In the genomic region with DNA sequence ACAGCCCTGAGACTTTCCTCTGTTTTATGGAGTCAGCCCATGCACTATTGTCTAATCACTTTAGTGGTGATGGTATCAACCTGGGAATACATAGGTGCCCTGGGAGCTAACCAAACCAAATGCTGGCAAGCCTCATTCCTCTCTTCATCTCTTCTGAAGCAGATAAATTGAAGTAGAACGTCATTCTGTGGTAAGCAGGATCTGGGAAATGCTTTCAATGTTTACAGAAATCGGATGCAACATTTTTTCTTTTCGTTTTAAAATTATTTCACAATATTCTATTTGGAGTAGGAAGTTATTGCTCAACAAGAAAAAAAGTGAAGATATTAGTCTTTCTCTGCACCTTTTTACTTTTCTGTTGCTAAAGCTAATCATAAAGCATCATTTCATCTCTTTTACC, we compare ENCODE assay signal across 11 cellular contexts.
A peak's percentile ranks its signal among the peaks of the same experiment; 100 is the strongest.
DNase-seq lines count a peak whose midpoint lies in the region; ATAC-seq and TF ChIP-seq lines count a peak whose summit lies in the region.
"Had no signal": no experiment of that assay in that cellular context is flagged by ENCODE, and none has a peak within 500 bp of the region (broad histone marks: within the 10 kb centered on the region; RNA-seq: fewer than 3 reads in every experiment).

No MANE protein-coding gene starts in this region.

- no peak overlapping the region for H3K23ac ChIP-seq in mesendoderm (ENCODE audit: low read length)

- no peak overlapping the region for H2AK5ac ChIP-seq in mesendoderm (ENCODE audit: low read length)

- DNase-seq in RPMI7951 (ENCODE audit: low read depth), result peak; percentile 50
- DNase-seq in fibroblast of lung (ENCODE audit: low read depth in 2 of 2), result peak; percentile 93 to 97
- no peak for DNase-seq in stimulated activated CD4-positive, alpha-beta T cell treated with anti-CD3 and anti-CD28 coated beads, Interleukin-4, amount 100 ng/mL, for 4 hours
- no peak for DNase-seq in AG08396 (ENCODE audit: low spot score)
- DNase-seq in mesendoderm, result no peak
- DNase-seq: activated naive CD8-positive, alpha-beta T cell treated with anti-CD3 and anti-CD28 coated beads, Interleukin-2, amount 10 ng/mL, durations not matched to agents 7 days and 5 days; kidney glomerular epithelial cell; NCI-H187 treated with DMSO at 0.1 percent for 48 hours had no signal

- H3K27ac ChIP-seq in BLaER1 treated with 17β-estradiol and CSF1 and Interleukin-3, amounts not matched to agents 10 nM and 100 nM, result peak overlapping the region in 5 of 11 experiments; percentile 23 to 62 (median 60); a peak in 8 of 22 replicates
- H3K27ac ChIP-seq in fibroblast of lung (ENCODE audit: insufficient read depth, low read length) (peak overlapping the region; percentile 87), parathyroid adenoma (peak overlapping the region; percentile 94), mesendoderm (ENCODE audit: low read depth, low read length) (no peak overlapping the region)

- H4K20me1 ChIP-seq in BLaER1 treated with 17β-estradiol and CSF1 and Interleukin-3, amounts not matched to agents 10 nM and 100 nM, result peaks cover 0 to 21% (median 0%) of the 10 kb centered on the region in 11 experiments; a peak in 6 of 22 replicates
- no peaks in the 10 kb centered on the region for H4K20me1 ChIP-seq in fibroblast of lung (ENCODE audit: control insufficient read depth, extremely low read depth, insufficient read depth, low read length)

- peak overlapping the region in 8 of 11 experiments; percentile 3 to 88 (median 68); a peak in 13 of 22 replicates for H3K4me2 ChIP-seq in BLaER1 treated with 17β-estradiol and CSF1 and Interleukin-3, amounts not matched to agents 10 nM and 100 nM
- H3K4me2 ChIP-seq in fibroblast of lung (ENCODE audit: extremely low read depth, insufficient read depth, low read length), result peak overlapping the region; percentile 71
- H3K4me2 ChIP-seq in parathyroid adenoma (ENCODE audit: low read length), result no peak overlapping the region
- H3K4me2 ChIP-seq in mesendoderm (ENCODE audit: low read length), result no peak overlapping the region

- H3K18ac ChIP-seq in mesendoderm (ENCODE audit: low read length), result no peak overlapping the region

- H3K79me1 ChIP-seq in mesendoderm (ENCODE audit: low read length), result peaks cover 4% of the 10 kb centered on the region

- H3K4me1 ChIP-seq in BLaER1 treated with 17β-estradiol and CSF1 and Interleukin-3, amounts not matched to agents 10 nM and 100 nM, result peaks cover 22 to 90% (median 72%) of the 10 kb centered on the region in 10 experiments
- H3K4me1 ChIP-seq in fibroblast of lung (ENCODE audit: control insufficient read depth, extremely low read depth, insufficient read depth, low read length), result peaks cover 33% of the 10 kb centered on the region
- peaks cover 78% of the 10 kb centered on the region for H3K4me1 ChIP-seq in parathyroid adenoma
- peaks cover 2% of the 10 kb centered on the region for H3K4me1 ChIP-seq in mesendoderm (ENCODE audit: control insufficient read depth, low read depth, low read length)

- H4K5ac ChIP-seq in mesendoderm (ENCODE audit: low read length), result no peak overlapping the region

- no peak overlapping the region for H2BK5ac ChIP-seq in mesendoderm (ENCODE audit: low read length)

- peaks cover 0 to 4% (median 0%) of the 10 kb centered on the region in 11 experiments; a peak in 1 of 22 replicates for H3K36me3 ChIP-seq in BLaER1 treated with 17β-estradiol and CSF1 and Interleukin-3, amounts not matched to agents 10 nM and 100 nM
- no peaks in the 10 kb centered on the region for H3K36me3 ChIP-seq in fibroblast of lung (ENCODE audit: control insufficient read depth, insufficient read depth, low read length)
- H3K36me3 ChIP-seq in parathyroid adenoma (ENCODE audit: control insufficient read depth, insufficient read depth, low read length), result no peaks in the 10 kb centered on the region
- no peaks in the 10 kb centered on the region for H3K36me3 ChIP-seq in mesendoderm (ENCODE audit: control insufficient read depth, insufficient read depth, low read length)

- no peak overlapping the region for H3K56ac ChIP-seq in mesendoderm (ENCODE audit: low read length)

- H2AFZ ChIP-seq in fibroblast of lung (ENCODE audit: low read length) (no peak overlapping the region), parathyroid adenoma (no peak overlapping the region)

- no peak for ATAC-seq in GM18867 (IDR thresholded peaks at IDR 0.05; ENCODE audit: unreplicated experiment)

- H2BK15ac ChIP-seq in mesendoderm (replicated peaks; ENCODE audit: low read depth), result no peak overlapping the region

- no peak overlapping the region for H3K4ac ChIP-seq in mesendoderm (ENCODE audit: low read depth, low read length)

- no peak overlapping the region for H2BK120ac ChIP-seq in mesendoderm (ENCODE audit: low read depth, low read length)

- H3K79me2 ChIP-seq in fibroblast of lung (ENCODE audit: control insufficient read depth, insufficient read depth, low read length) (peaks cover 89% of the 10 kb centered on the region), parathyroid adenoma (peaks cover 69% of the 10 kb centered on the region), mesendoderm (ENCODE audit: control insufficient read depth, insufficient read depth, low read length) (peaks cover 44% of the 10 kb centered on the region)

- peak overlapping the region in 2 of 11 experiments; percentile 21 to 53; a peak in 3 of 22 replicates for H3K9ac ChIP-seq in BLaER1 treated with 17β-estradiol and CSF1 and Interleukin-3, amounts not matched to agents 10 nM and 100 nM
- H3K9ac ChIP-seq in fibroblast of lung (ENCODE audit: insufficient read depth, low read length) (no peak overlapping the region), parathyroid adenoma (no peak overlapping the region), mesendoderm (ENCODE audit: low read length) (no peak overlapping the region)

- H3K27me3 ChIP-seq in BLaER1 treated with 17β-estradiol and CSF1 and Interleukin-3, amounts not matched to agents 10 nM and 100 nM, result no peaks in the 10 kb centered on the region
- H3K27me3 ChIP-seq in fibroblast of lung (ENCODE audit: control insufficient read depth, insufficient read depth, low read length), result no peaks in the 10 kb centered on the region
- H3K27me3 ChIP-seq in parathyroid adenoma (ENCODE audit: control insufficient read depth, insufficient read depth, low read length), result no peaks in the 10 kb centered on the region
- no peaks in the 10 kb centered on the region for H3K27me3 ChIP-seq in mesendoderm (ENCODE audit: insufficient read depth, low read length, poor library complexity)

- no peaks in the 10 kb centered on the region for H3K9me3 ChIP-seq in BLaER1 treated with 17β-estradiol and CSF1 and Interleukin-3, amounts not matched to agents 10 nM and 100 nM (replicated peaks in 1 of 11)
- H3K9me3 ChIP-seq in fibroblast of lung (ENCODE audit: control insufficient read depth, insufficient read depth, low read depth, low read length) (no peaks in the 10 kb centered on the region), parathyroid adenoma (ENCODE audit: control insufficient read depth, low read length) (no peaks in the 10 kb centered on the region)

- WGBS in mesendoderm (ENCODE audit: extremely low coverage, insufficient coverage, low lambda C conversion rate), result no CpG with 5 or more reads among the region's 3 CpGs

- H4K8ac ChIP-seq in mesendoderm (ENCODE audit: low read depth, low read length), result no peak overlapping the region

- TF ChIP-seq CTCF in fibroblast of lung (conservative IDR thresholded peaks at IDR 0.05 in 1 of 2, IDR thresholded peaks at IDR 0.05 in 1 of 2; ENCODE audit: low read depth in 1 of 2, low read length in 2 of 2) (no peak), parathyroid adenoma (IDR thresholded peaks at IDR 0.05) (no peak)

- peak overlapping the region in 1 of 10 experiments; percentile 10; a peak in 1 of 20 replicates for H3K4me3 ChIP-seq in BLaER1 treated with 17β-estradiol and CSF1 and Interleukin-3, amounts not matched to agents 10 nM and 100 nM
- H3K4me3 ChIP-seq in fibroblast of lung (replicated peaks in 1 of 4; ENCODE audit: control extremely low read depth in 1 of 4, insufficient read depth in 1 of 4, low read depth in 3 of 4, low read length in 4 of 4), result no peak overlapping the region
- no peak overlapping the region for H3K4me3 ChIP-seq in parathyroid adenoma (ENCODE audit: low read depth, low read length)
- H3K4me3 ChIP-seq in mesendoderm (ENCODE audit: low read length), result no peak overlapping the region

Comparison
In these comparisons a context has a peak if more than half of its experiments do, and no peak if none do; other contexts are left out.
1. H3K4me2 ChIP-seq: peak in BLaER1 treated with 17β-estradiol and CSF1 and Interleukin-3, amounts not matched to agents 10 nM and 100 nM (8 of 11) and fibroblast of lung (single experiment); none in parathyroid adenoma (single experiment) and mesendoderm (single experiment).
2. DNase-seq: peak in RPMI7951 (single experiment) and fibroblast of lung (2 of 2); none in stimulated activated CD4-positive, alpha-beta T cell treated with anti-CD3 and anti-CD28 coated beads, Interleukin-4, amount 100 ng/mL, for 4 hours (0 of 2), AG08396 (single experiment) and mesendoderm (single experiment).